7 cellular contexts compared by ENCODE assay signal in the genomic region with DNA sequence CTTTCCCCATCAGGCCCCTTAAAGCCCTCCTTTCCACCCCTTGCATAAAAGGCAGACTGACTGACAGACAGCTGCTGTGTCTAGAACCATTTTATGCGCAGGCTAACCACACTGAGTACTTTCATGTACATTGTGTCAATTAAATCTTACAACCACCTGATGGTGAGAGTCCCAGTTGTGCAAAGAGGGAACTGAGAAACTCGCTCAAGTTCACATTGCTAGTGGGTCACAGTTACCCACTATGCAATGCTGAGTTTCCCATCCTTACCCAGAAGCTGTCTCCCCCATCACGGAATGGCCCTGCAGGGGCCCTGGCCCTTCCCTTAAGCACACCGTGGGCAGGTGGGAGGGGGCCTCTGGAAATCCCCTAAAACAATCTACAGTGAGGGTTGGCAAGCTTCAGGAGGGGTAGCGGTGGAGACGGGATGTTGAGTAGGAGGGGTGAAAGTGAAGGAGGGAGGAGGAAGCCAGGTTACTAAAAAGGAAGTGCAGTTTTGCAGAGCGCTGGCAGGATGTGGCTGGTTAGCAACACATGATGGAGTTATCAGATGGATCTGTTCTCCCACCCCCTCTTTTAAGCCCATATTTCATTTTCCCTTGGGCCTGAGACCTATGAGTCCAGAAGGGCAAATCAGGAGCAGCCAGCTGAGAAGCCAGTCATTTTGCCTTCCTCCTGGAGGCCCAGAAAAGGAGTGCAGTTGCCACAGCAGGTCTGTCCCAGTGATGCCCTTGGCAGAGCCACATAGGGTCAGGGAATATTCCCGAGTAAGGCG.
DNase-seq lines count a peak whose midpoint lies in the region; ATAC-seq and TF ChIP-seq lines count a peak whose summit lies in the region.

No MANE protein-coding gene starts in this region.

- H3K27me3 Mint-ChIP-seq in T-helper 2 cell treated with Interferon-gamma antibody and Interleukin-4, amounts not matched to agents 5 μg/mL and 100 μg/mL, for 36 hours (ENCODE audit: low read depth): no peaks in the 10 kb centered on the region

- DNase-seq in T-helper 2 cell treated with Interferon-gamma antibody and Interleukin-4, amounts not matched to agents 5 μg/mL and 100 μg/mL, for 36 hours (ENCODE audit: low spot score): peak; percentile 83
- peak; percentile 89 for DNase-seq in central memory CD4-positive, alpha-beta T cell
- peak; percentile 83 for DNase-seq in stimulated activated CD4-positive, alpha-beta T cell treated with anti-CD3 and anti-CD28 coated beads, Interleukin-4, amount 100 ng/mL, for 24 hours
- DNase-seq in NCI-H128 (lab: John Stamatoyannopoulos, UW; ENCODE audit: unreplicated experiment): no peak
- no peak for DNase-seq in foreskin fibroblast

- H3K9me3 Mint-ChIP-seq in T-helper 2 cell treated with Interferon-gamma antibody and Interleukin-4, amounts not matched to agents 5 μg/mL and 100 μg/mL, for 36 hours: no peaks in the 10 kb centered on the region

- H3K4me3 Mint-ChIP-seq in T-helper 2 cell treated with Interferon-gamma antibody and Interleukin-4, amounts not matched to agents 5 μg/mL and 100 μg/mL, for 36 hours: peak overlapping the region; percentile 97

- peak overlapping the region; percentile 97 for H3K27ac Mint-ChIP-seq in T-helper 2 cell treated with Interferon-gamma antibody and Interleukin-4, amounts not matched to agents 5 μg/mL and 100 μg/mL, for 36 hours

- peak; percentile 59 for ATAC-seq in HG03095 (IDR thresholded peaks at IDR 0.05; ENCODE audit: unreplicated experiment)

- TF ChIP-seq POLR2A in GM19193 (IDR thresholded peaks at IDR 0.05; ENCODE audit: extremely low read depth, insufficient read depth, insufficient read length): peak; percentile 18

- peaks cover 27% of the 10 kb centered on the region for H3K36me3 Mint-ChIP-seq in T-helper 2 cell treated with Interferon-gamma antibody and Interleukin-4, amounts not matched to agents 5 μg/mL and 100 μg/mL, for 36 hours (ENCODE audit: low read depth)

- TF ChIP-seq CTCF in foreskin fibroblast (IDR thresholded peaks at IDR 0.05; ENCODE audit: low read depth, low read length): no peak

- H3K4me1 Mint-ChIP-seq in T-helper 2 cell treated with Interferon-gamma antibody and Interleukin-4, amounts not matched to agents 5 μg/mL and 100 μg/mL, for 36 hours (ENCODE audit: low read depth): peaks cover 48% of the 10 kb centered on the region

- no peak overlapping the region for H3K4me3 ChIP-seq in foreskin fibroblast (ENCODE audit: low read depth in 1 of 2, low read length in 2 of 2)

Comparison
In these comparisons a context has a peak if more than half of its experiments do, and no peak if none do; other contexts are left out.
1. DNase-seq: peak in T-helper 2 cell treated with Interferon-gamma antibody and Interleukin-4, amounts not matched to agents 5 μg/mL and 100 μg/mL, for 36 hours (single experiment), central memory CD4-positive, alpha-beta T cell (single experiment) and stimulated activated CD4-positive, alpha-beta T cell treated with anti-CD3 and anti-CD28 coated beads, Interleukin-4, amount 100 ng/mL, for 24 hours (single experiment); none in NCI-H128 (single experiment) and foreskin fibroblast (0 of 2).